Comparison of ENCODE assay signal across 20 cellular contexts in the genomic region with DNA sequence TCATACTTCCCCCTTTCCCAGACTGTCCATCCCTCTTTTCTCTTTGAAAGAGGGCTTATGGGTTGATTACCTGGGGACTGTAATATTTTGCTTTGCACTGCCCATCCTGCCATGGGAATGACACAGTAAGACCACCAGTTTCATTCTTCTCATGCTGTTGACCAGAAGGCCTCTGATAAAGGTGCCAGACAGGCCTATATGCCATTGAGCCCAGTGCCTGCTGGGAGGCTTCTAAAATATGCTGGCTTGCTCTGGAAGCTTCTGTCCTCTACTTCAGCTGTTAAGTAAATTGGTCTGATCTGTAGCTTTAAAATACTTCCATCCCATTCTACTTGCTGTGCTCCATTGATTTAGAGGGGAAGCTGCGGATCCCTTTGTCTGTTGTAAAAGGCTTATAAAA.
DNase-seq lines count a peak whose midpoint lies in the region; ATAC-seq and TF ChIP-seq lines count a peak whose summit lies in the region.
"Had no signal": no experiment of that assay in that cellular context is flagged by ENCODE, and none has a peak within 500 bp of the region (broad histone marks: within the 10 kb centered on the region; RNA-seq: fewer than 3 reads in every experiment).

No MANE protein-coding gene starts in this region.

- no CpG with 5 or more reads among the region's 1 CpG for WGBS in IMR-90 (ENCODE audit: extremely low coverage in 2 of 2, insufficient read length in 1 of 2), 2 experiments

- H3K27me3 Mint-ChIP-seq in mesothelial cell of epicardium (ENCODE audit: low read depth), result peaks cover 6% of the 10 kb centered on the region

- H2AK9ac ChIP-seq in IMR-90 (replicated peaks; ENCODE audit: low read depth, low read length, poor library complexity), result no peak overlapping the region

- H2BK120ac ChIP-seq in IMR-90 (ENCODE audit: low read depth, low read length), result 0 out of 2 replicates have a peak overlapping the region, but pooled peaks have one; percentile 16

- POLR2A ChIA-PET in IMR-90 (lab: Charles Lee; ENCODE audit: unreplicated experiment), result no interaction called here

- no peak overlapping the region for H4K5ac ChIP-seq in IMR-90 (ENCODE audit: low read depth, low read length)

- H3K9ac ChIP-seq in IMR-90 (ENCODE audit: low read depth, low read length), result no peak overlapping the region
- H3K9ac ChIP-seq in adipocyte (ENCODE audit: low read length), result peak overlapping the region; percentile 4
- H3K9ac ChIP-seq: BLaER1 had no signal

- no peak for TF ChIP-seq RAD21 in IMR-90 (IDR thresholded peaks at IDR 0.05; ENCODE audit: low read length)

- H2AK5ac ChIP-seq in IMR-90 (ENCODE audit: low read depth, low read length), result no peak overlapping the region; the same call in 1 of the 2 replicates

- H3K4me1 Mint-ChIP-seq in mesothelial cell of epicardium, result no peaks in the 10 kb centered on the region
- H3K4me1 Mint-ChIP-seq: B cell; CD4-positive, CD25-positive, alpha-beta regulatory T cell had no signal

- in situ Hi-C loops in IMR-90 (cut with MboI; ENCODE audit: low sequenced_read_pairs), result no loop called here

- intact Hi-C loops in IMR-90 (cut with micrococcal nuclease) (no loop called here), upper lobe of right lung (cut with DNase I) (no loop called here)

- H4K91ac ChIP-seq in IMR-90 (ENCODE audit: insufficient read depth, low read depth, low read length), result no peak overlapping the region

- H4K20me1 ChIP-seq in IMR-90 (ENCODE audit: insufficient read depth, low read length), result no peaks in the 10 kb centered on the region
- H4K20me1 ChIP-seq: BLaER1 had no signal

- no peaks in the 10 kb centered on the region; the same call in 1 of the 2 replicates for H3K27me3 ChIP-seq in IMR-90 (ENCODE audit: control insufficient read depth, insufficient read depth, low read length)
- no peaks in the 10 kb centered on the region for H3K27me3 ChIP-seq in adipocyte (replicated peaks; ENCODE audit: control insufficient read depth, insufficient read depth, low read length)
- H3K27me3 ChIP-seq in upper lobe of right lung, result no peaks in the 10 kb centered on the region
- H3K27me3 ChIP-seq: BLaER1 had no signal

- H3K36me3 Mint-ChIP-seq in mesothelial cell of epicardium, result no peaks in the 10 kb centered on the region
- H3K36me3 Mint-ChIP-seq: CD4-positive, CD25-positive, alpha-beta regulatory T cell; CD8-positive, alpha-beta T cell had no signal

- no peak for ATAC-seq in IMR-90 (ENCODE audit: low read depth)
- no peak for ATAC-seq in upper lobe of right lung
- ATAC-seq in GM18873 (IDR thresholded peaks at IDR 0.05; ENCODE audit: low FRiP score, unreplicated experiment), result no peak
- ATAC-seq: CD8-positive, alpha-beta T cell; GM12878; GM23338; HCT116 had no signal

- H3K9me3 ChIP-seq in IMR-90 (ENCODE audit: control insufficient read depth, insufficient read depth, low read length), result peaks cover 3% of the 10 kb centered on the region; the same call in 1 of the 2 replicates
- no peaks in the 10 kb centered on the region for H3K9me3 ChIP-seq in adipocyte (ENCODE audit: control insufficient read depth, low read length)
- H3K9me3 ChIP-seq in upper lobe of right lung, result no peaks in the 10 kb centered on the region
- H3K9me3 ChIP-seq: BLaER1 had no signal

- no peak overlapping the region for H3K14ac ChIP-seq in IMR-90 (replicated peaks; ENCODE audit: low read depth, low read length)

- TF ChIP-seq CTCF in IMR-90 (conservative IDR thresholded peaks at IDR 0.05; ENCODE audit: low read depth, low read length) (no peak), upper lobe of right lung (IDR thresholded peaks at IDR 0.05) (no peak), mesothelial cell of epicardium (IDR thresholded peaks at IDR 0.05; ENCODE audit: unreplicated experiment) (no peak)

- CTCF ChIA-PET in IMR-90 (lab: Yijun Ruan, JAX), result no interaction called here

- no peak overlapping the region for H3K4me3 ChIP-seq in IMR-90 (ENCODE audit: insufficient read depth, low read depth, low read length)
- no peak overlapping the region for H3K4me3 ChIP-seq in adipocyte (ENCODE audit: low read length)
- H3K4me3 ChIP-seq in upper lobe of right lung, result no peak overlapping the region
- H3K4me3 ChIP-seq: BLaER1, GM12878, GM23338 had no signal

- H3K27ac ChIP-seq in IMR-90 (ENCODE audit: insufficient read depth, low read length) (no peak overlapping the region), upper lobe of right lung (peak overlapping the region; percentile 11)
- H3K27ac ChIP-seq: BLaER1, C4-2B had no signal

- no peak overlapping the region for H3K23ac ChIP-seq in IMR-90 (ENCODE audit: low read depth, low read length)

- peaks cover 22% of the 10 kb centered on the region for H3K9me1 ChIP-seq in IMR-90 (ENCODE audit: insufficient read depth, low read length)

- no peak overlapping the region for H3K56ac ChIP-seq in IMR-90 (ENCODE audit: extremely low read depth, insufficient read depth, low read length)

- H3K9me3 Mint-ChIP-seq in mesothelial cell of epicardium, result peaks cover 4% of the 10 kb centered on the region
- H3K9me3 Mint-ChIP-seq: CD8-positive, alpha-beta T cell had no signal

- peak overlapping the region; percentile 28 for H3K18ac ChIP-seq in IMR-90 (ENCODE audit: low read depth, low read length)

- dilution Hi-C loops in IMR-90 (cut with HindIII; ENCODE audit: low sequenced_read_pairs, unreplicated experiment), result no loop called here

- no peak overlapping the region for H2BK20ac ChIP-seq in IMR-90 (ENCODE audit: low read depth, low read length)

- H2BK15ac ChIP-seq in IMR-90 (ENCODE audit: low read depth, low read length), result no peak overlapping the region

- no peak overlapping the region for H3K4me2 ChIP-seq in IMR-90 (ENCODE audit: low read depth, low read length)
- H3K4me2 ChIP-seq: BLaER1, GM23338 had no signal

- H3K36me3 ChIP-seq in IMR-90 (ENCODE audit: control insufficient read depth, insufficient read depth, low read length) (no peaks in the 10 kb centered on the region), adipocyte (ENCODE audit: control insufficient read depth, insufficient read depth, low read length, severe bottlenecking) (no peaks in the 10 kb centered on the region), upper lobe of right lung (no peaks in the 10 kb centered on the region)
- H3K36me3 ChIP-seq: BLaER1 had no signal

- no peak for TF ChIP-seq POLR2A in IMR-90 (IDR thresholded peaks at IDR 0.05; ENCODE audit: low read depth, low read length)

- no TSS peak for BruUV-seq in IMR-90 (replicated peaks; lab: Mats Ljungman, UMichigan)

- H3K4me3 Mint-ChIP-seq in mesothelial cell of epicardium, result no peak overlapping the region
- H3K4me3 Mint-ChIP-seq: B cell; CD4-positive, CD25-positive, alpha-beta regulatory T cell; CD8-positive, alpha-beta T cell; GM23338; H9 had no signal

- no peak overlapping the region for H2BK5ac ChIP-seq in IMR-90 (ENCODE audit: low read depth, low read length, poor library complexity, severe bottlenecking)

- peaks cover 17% of the 10 kb centered on the region for H3K4me1 ChIP-seq in IMR-90 (ENCODE audit: control insufficient read depth, insufficient read depth, low read length)
- H3K4me1 ChIP-seq in adipocyte (ENCODE audit: control insufficient read depth, insufficient read depth, low read length), result peaks cover 70% of the 10 kb centered on the region
- peaks cover 24% of the 10 kb centered on the region for H3K4me1 ChIP-seq in upper lobe of right lung

- H2AFZ ChIP-seq in IMR-90 (replicated peaks; ENCODE audit: low read length, poor library complexity), result no peak overlapping the region

- DNase-seq in IMR-90 (no peak), adipocyte (ENCODE audit: low read depth) (no peak), islet precursor cell (peak; percentile 32), upper lobe of right lung (no peak), COLO829 (ENCODE audit: low spot score) (no peak), mesothelial cell of epicardium (ENCODE audit: low spot score in 2 of 2, unreplicated experiment in 2 of 2) (no peak)
- DNase-seq: CD4-positive, CD25-positive, alpha-beta regulatory T cell; CD8-positive, alpha-beta T cell; DMS 273 treated with DMSO at 0.1 percent for 48 hours; DMS79; EL; GDM1; H9 had no signal

- H4K8ac ChIP-seq in IMR-90 (ENCODE audit: low read depth in 2 of 2, low read length in 2 of 2), result no peak overlapping the region

- peak overlapping the region; percentile 7; the same call in 1 of the 2 replicates for H3K4ac ChIP-seq in IMR-90 (ENCODE audit: low read depth, low read length)

- no peaks in the 10 kb centered on the region for H3K79me1 ChIP-seq in IMR-90 (ENCODE audit: low read depth in 1 of 2, low read length in 2 of 2)

- H3K27ac Mint-ChIP-seq in mesothelial cell of epicardium, result no peak overlapping the region
- H3K27ac Mint-ChIP-seq: B cell; CD4-positive, CD25-positive, alpha-beta regulatory T cell; CD8-positive, alpha-beta T cell; GM23338 had no signal

TF ChIP-seq in IMR-90, 13 proteins besides CTCF, POLR2A, EP300 and RAD21:
- TF ChIP-seq BHLHE40 (IDR thresholded peaks at IDR 0.05; ENCODE audit: low read depth, low read length), result no peak
- TF ChIP-seq SMC3 (IDR thresholded peaks at IDR 0.05; ENCODE audit: low read depth, low read length), result no peak
- TF ChIP-seq RFX5 (IDR thresholded peaks at IDR 0.05; ENCODE audit: low read depth, low read length), result no peak
